Comparison of ENCODE assay signal across 30 cellular contexts in genomic region chr10:4219901-4220300, GRCh38.
"Had no signal": no experiment of that assay in that cellular context is flagged by ENCODE, and none has a peak within 500 bp of the region (broad histone marks: within the 10 kb centered on the region; RNA-seq: fewer than 3 reads in every experiment).

No MANE protein-coding gene starts in this region.

- H2AFZ ChIP-seq: hepatocyte had no signal

- H3K27ac ChIP-seq: dorsolateral prefrontal cortex, epithelial cell of prostate, foreskin keratinocyte, gastroesophageal sphincter, heart left ventricle, hepatocyte, left lung, pancreas, right lobe of liver, suprapubic skin, upper lobe of right lung, uterus had no signal

- H3K9me3 Mint-ChIP-seq: endodermal cell; stimulated activated naive CD8-positive, alpha-beta T cell treated with anti-CD3 and anti-CD28 coated beads, Interleukin-15, amount 100 ng/mL, for 72 hours had no signal

- H3K4me1 Mint-ChIP-seq: naive thymus-derived CD4-positive, alpha-beta T cell had no signal

- H3K9me3 ChIP-seq: gastroesophageal sphincter, heart left ventricle, left lung, pancreas, right lobe of liver, suprapubic skin, transverse colon, upper lobe of right lung, uterus had no signal

- DNase-seq: dorsolateral prefrontal cortex; effector CD8-positive, alpha-beta T cell; endodermal cell; foreskin keratinocyte; heart left ventricle; kidney; left lung; mesenchymal stem cell; midbrain; naive thymus-derived CD4-positive, alpha-beta T cell; occipital lobe; pancreas; retina; right lobe of liver; stimulated activated CD4-positive, alpha-beta T cell treated with anti-CD3 and anti-CD28 coated beads, Interleukin-12 subunit alpha, Interleukin-12 subunit beta, amount 100 ng/mL, for 4 hours; stimulated activated CD4-positive, alpha-beta T cell treated with anti-CD3 and anti-CD28 coated beads, Interleukin-1b, Interleukin-23, amount 100 ng/mL, for 48 hours; stimulated activated CD4-positive, alpha-beta T cell treated with anti-CD3 and anti-CD28 coated beads, Interleukin-4, amount 100 ng/mL, for 1 hour; stimulated activated CD8-positive, alpha-beta memory T cell treated with anti-CD3 and anti-CD28 coated beads, Interleukin-4, amount 100 ng/mL, for 48 hours; stimulated activated naive CD4-positive, alpha-beta T cell; stimulated activated naive CD8-positive, alpha-beta T cell treated with anti-CD3 and anti-CD28 coated beads, Interleukin-15, amount 100 ng/mL, for 72 hours; transverse colon; upper lobe of right lung; uterus had no signal

- H3K4me1 ChIP-seq: foreskin keratinocyte, left lung, pancreas, right lobe of liver, suprapubic skin, upper lobe of right lung, uterus had no signal

- H3K27ac Mint-ChIP-seq: endodermal cell; naive thymus-derived CD4-positive, alpha-beta T cell had no signal

- H3K4me2 ChIP-seq: hepatocyte, smooth muscle cell had no signal

- H3K79me2 ChIP-seq: hepatocyte had no signal

- H3K36me3 ChIP-seq: gastroesophageal sphincter, heart left ventricle, left lung, pancreas, right lobe of liver, suprapubic skin, transverse colon, upper lobe of right lung, uterus had no signal

- H3K4me3 ChIP-seq: dorsolateral prefrontal cortex, gastroesophageal sphincter, heart left ventricle, hepatocyte, left lung, pancreas, right lobe of liver, smooth muscle cell, suprapubic skin, upper lobe of right lung, uterus had no signal

- ATAC-seq: esophagus mucosa; foreskin keratinocyte; gastroesophageal sphincter; heart left ventricle; left lung; naive thymus-derived CD4-positive, alpha-beta T cell; pancreas; right lobe of liver; stimulated activated naive CD8-positive, alpha-beta T cell treated with anti-CD3 and anti-CD28 coated beads, Interleukin-15, amount 100 ng/mL, for 72 hours; upper lobe of right lung had no signal

- H3K4me3 Mint-ChIP-seq: endodermal cell; naive thymus-derived CD4-positive, alpha-beta T cell; nephron; stimulated activated naive CD8-positive, alpha-beta T cell treated with anti-CD3 and anti-CD28 coated beads, Interleukin-15, amount 100 ng/mL, for 72 hours had no signal

- H3K27me3 ChIP-seq: foreskin keratinocyte, gastroesophageal sphincter, heart left ventricle, hepatocyte, left lung, pancreas, right lobe of liver, suprapubic skin, transverse colon, upper lobe of right lung, uterus had no signal
